In genomic region chr2:126634273-126634861, GRCh38 we compare ENCODE assay signal across 8 cellular contexts. TPM values are rescaled to one million over a fixed set of nuclear protein-coding genes. Genes with fewer than 3 reads are reported as not detected.
A peak's percentile ranks its signal among the peaks of the same experiment; 100 is the strongest.
DNase-seq lines count a peak whose midpoint lies in the region; ATAC-seq and TF ChIP-seq lines count a peak whose summit lies in the region.

No MANE protein-coding gene starts in this region.

- H3K9me3 ChIP-seq in breast epithelium: no peaks in the 10 kb centered on the region
- H3K9me3 ChIP-seq in OCI-LY1 (ENCODE audit: low read length): no peaks in the 10 kb centered on the region
- no peaks in the 10 kb centered on the region for H3K9me3 ChIP-seq in gastrocnemius medialis

- H3K36me3 Mint-ChIP-seq in MCF 10A (ENCODE audit: insufficient read depth, unreplicated experiment) (no peaks in the 10 kb centered on the region), chondrocyte (ENCODE audit: low read depth) (no peaks in the 10 kb centered on the region)

- H3K4me1 Mint-ChIP-seq in MCF 10A (ENCODE audit: insufficient read depth, unreplicated experiment) (peaks cover 5% of the 10 kb centered on the region), chondrocyte (ENCODE audit: low read depth) (peaks cover 7% of the 10 kb centered on the region)

- H3K27me3 ChIP-seq in breast epithelium (no peaks in the 10 kb centered on the region), OCI-LY1 (ENCODE audit: insufficient read depth, low read length) (no peaks in the 10 kb centered on the region), gastrocnemius medialis (no peaks in the 10 kb centered on the region)

- CTCF ChIA-PET in MCF 10A (lab: Yijun Ruan, JAX): interaction anchor here (0.7 to 1.9 kb wide), 6 partner anchors 9 to 891 kb away, joined by 3 to 9 read pairs (median 4); no protein-coding TSS in a partner anchor

- H3K27ac ChIP-seq in breast epithelium (no peak overlapping the region), OCI-LY1 (ENCODE audit: low read depth, low read length, poor library complexity, severe bottlenecking) (no peak overlapping the region), gastrocnemius medialis (no peak overlapping the region)

- no peaks in the 10 kb centered on the region for H3F3A ChIP-seq in OCI-LY1 (ENCODE audit: insufficient read depth, low read length)

- no peak for TF ChIP-seq POLR2A in breast epithelium (IDR thresholded peaks at IDR 0.05)
- TF ChIP-seq POLR2A in gastrocnemius medialis (IDR thresholded peaks at IDR 0.05): no peak

- POLR2A ChIA-PET in MCF 10A (lab: Yijun Ruan, JAX): no interaction called here

- H3K4me1 ChIP-seq in breast epithelium (no peaks in the 10 kb centered on the region), OCI-LY1 (ENCODE audit: insufficient read depth, low read length, severe bottlenecking) (no peaks in the 10 kb centered on the region), gastrocnemius medialis (peaks cover 0 to 13% of the 10 kb centered on the region in 2 donors)

- no peak overlapping the region for H3K4me3 Mint-ChIP-seq in MCF 10A (ENCODE audit: unreplicated experiment)
- H3K4me3 Mint-ChIP-seq in chondrocyte (ENCODE audit: unreplicated experiment): no peak overlapping the region

- no peaks in the 10 kb centered on the region for H3K9me2 ChIP-seq in OCI-LY1 (ENCODE audit: low read depth, low read length)

- DNase-seq in MCF 10A (ENCODE audit: unreplicated experiment) (peak; percentile 22), breast epithelium (ENCODE audit: low spot score in 2 of 2) (no peak), chondrocyte (ENCODE audit: low spot score) (no peak), gastrocnemius medialis (no peak), NCI-H1092 treated with DMSO at 0.1 percent for 48 hours (lab: John Stamatoyannopoulos, UW) (no peak), NCI-H1105 (lab: John Stamatoyannopoulos, UW) (no peak)

- no peaks in the 10 kb centered on the region for H3K36me3 ChIP-seq in breast epithelium
- H3K36me3 ChIP-seq in OCI-LY1 (ENCODE audit: insufficient read depth, low read length): no peaks in the 10 kb centered on the region
- H3K36me3 ChIP-seq in gastrocnemius medialis: no peaks in the 10 kb centered on the region

- ATAC-seq in gastrocnemius medialis (no peak), HG02571 (IDR thresholded peaks at IDR 0.05; ENCODE audit: unreplicated experiment) (no peak)

- no peak overlapping the region for H3K4me3 ChIP-seq in breast epithelium
- no peak overlapping the region for H3K4me3 ChIP-seq in OCI-LY1 (ENCODE audit: low read depth, low read length, poor library complexity, severe bottlenecking)
- H3K4me3 ChIP-seq in gastrocnemius medialis: no peak overlapping the region

- H3K27ac Mint-ChIP-seq in MCF 10A (ENCODE audit: low read depth, unreplicated experiment) (no peak overlapping the region), chondrocyte (ENCODE audit: unreplicated experiment) (no peak overlapping the region)

- intact Hi-C loops in MCF 10A (cut with micrococcal nuclease) (loop anchor here (1.0 to 10.0 kb wide), 2 partner anchors 389 to 890 kb away; no protein-coding TSS in a partner anchor), breast epithelium (cut with DNase I; ENCODE audit: low total_unique reads) (no loop called here), gastrocnemius medialis (cut with DNase I; ENCODE audit: low total_unique reads) (no loop called here)

- no peak overlapping the region for H2AFZ ChIP-seq in OCI-LY1 (ENCODE audit: low read length)

- TF ChIP-seq CTCF in MCF 10A (IDR thresholded peaks at IDR 0.05; ENCODE audit: unreplicated experiment) (peak; percentile 48), breast epithelium (IDR thresholded peaks at IDR 0.05) (no peak), OCI-LY1 (IDR thresholded peaks at IDR 0.05; ENCODE audit: low read length) (peak; percentile 66), chondrocyte (IDR thresholded peaks at IDR 0.05) (peak; percentile 73), gastrocnemius medialis (IDR thresholded peaks at IDR 0.05 in 4 of 5, conservative IDR thresholded peaks at IDR 0.05 in 1 of 5) (peak in 3 of 5 experiments; percentile 15 to 41 (median 33))

- H3K27me3 Mint-ChIP-seq in MCF 10A (ENCODE audit: insufficient read depth, unreplicated experiment) (peaks cover 62% of the 10 kb centered on the region), chondrocyte (ENCODE audit: low read depth) (peaks cover 16% of the 10 kb centered on the region)

- H3K9me3 Mint-ChIP-seq in MCF 10A (ENCODE audit: unreplicated experiment) (peaks cover 6% of the 10 kb centered on the region), chondrocyte (ENCODE audit: low read depth) (no peaks in the 10 kb centered on the region)

- no TSS peak for BruUV-seq in MCF 10A (replicated peaks; lab: Mats Ljungman, UMichigan)

- H3K79me2 ChIP-seq in OCI-LY1 (ENCODE audit: insufficient read depth, low read length): no peaks in the 10 kb centered on the region

- H3K4me2 ChIP-seq in OCI-LY1 (ENCODE audit: low read length): no peak overlapping the region

- in situ Hi-C loops in gastrocnemius medialis (cut with MboI; ENCODE audit: low sequenced_read_pairs in 4 of 4): loop anchor here in 1 of 4 donors (10.0 kb wide), 1 partner anchor 140 kb away; no protein-coding TSS in a partner anchor

- no peaks in the 10 kb centered on the region for H4K20me1 ChIP-seq in OCI-LY1 (ENCODE audit: insufficient read depth, low read length)

- H3K9ac ChIP-seq in OCI-LY1 (ENCODE audit: low read length): no peak overlapping the region

RNA-seq across cellular contexts. Expression of gene GYPC, which starts 21.6 kb away (rescaled TPM):
- total RNA-seq in MCF 10A (2022) (not detected in 2 replicates), breast epithelium (100 to 1,000 TPM in 2 of 3 donors, 10 to 100 TPM in 1; 61.6 to 181 (median 127) TPM), chondrocyte (29.1 to 48.6 TPM (median 46.4 TPM) in 3 replicates), gastrocnemius medialis (10 to 100 TPM; 66.3 to 82.0 (median 71.9) TPM)

Comparison
In these comparisons a context has a peak if more than half of its experiments do, and no peak if none do; other contexts are left out.
1. CTCF ChIP-seq: peak in MCF 10A (single experiment), OCI-LY1 (single experiment), chondrocyte (single experiment) and gastrocnemius medialis (3 of 5); none in breast epithelium (0 of 3).
2. RNA of gene GYPC, which starts 21.6 kb away (total RNA-seq): 61.6 to 181 TPM in breast epithelium, 66.3 to 82.0 TPM in gastrocnemius medialis and 29.1 to 48.6 TPM in chondrocyte; not detected in MCF 10A; every median in the first group is over 10 times any median in the second.